In genomic region chr14:100313045-100313400, GRCh38 we compare ENCODE assay signal across 15 cellular contexts. TPM values are rescaled to one million over a fixed set of nuclear protein-coding genes. Genes with fewer than 3 reads are reported as not detected.
"Had no signal": no experiment of that assay in that cellular context is flagged by ENCODE, and none has a peak within 500 bp of the region (broad histone marks: within the 10 kb centered on the region; RNA-seq: fewer than 3 reads in every experiment).

No MANE protein-coding gene starts in this region.

- DNase-seq: activated CD4-positive, alpha-beta T cell treated with anti-CD3 and anti-CD28 coated beads, Interleukin-2, amount 10 ng/mL, durations not matched to agents 24 days and 14 days; activated CD8-positive, alpha-beta memory T cell treated with anti-CD3 and anti-CD28 coated beads for 24 hours; activated naive CD4-positive, alpha-beta T cell treated with Interleukin-2 at 50 U/mL for 16 hours; central memory CD4-positive, alpha-beta T cell; erythroblast; hypothalamus; nephron progenitor cell; posterior cingulate gyrus; stimulated activated naive CD4-positive, alpha-beta T cell; upper lobe of left lung had no signal

- H3K27ac ChIP-seq: upper lobe of left lung had no signal

- H3K9me3 Mint-ChIP-seq: activated CD4-positive, alpha-beta T cell treated with anti-CD3 and anti-CD28 coated beads, Interleukin-2, amount 10 ng/mL, durations not matched to agents 24 days and 14 days; nephron progenitor cell; T-helper 1 cell treated with Interleukin-12 subunit alpha and Interleukin-12 subunit beta and Interleukin-4 antibody, amounts not matched to agents 30 μg/mL and 1 μg/mL, for 36 hours; WTC11 had no signal

- ATAC-seq: right cardiac atrium, WTC11 had no signal

- H3K36me3 ChIP-seq: upper lobe of left lung had no signal

- H3K27ac Mint-ChIP-seq: activated CD4-positive, alpha-beta T cell treated with anti-CD3 and anti-CD28 coated beads, Interleukin-2, amount 10 ng/mL, durations not matched to agents 24 days and 14 days; nephron progenitor cell; T-helper 1 cell treated with Interleukin-12 subunit alpha and Interleukin-12 subunit beta and Interleukin-4 antibody, amounts not matched to agents 30 μg/mL and 1 μg/mL, for 36 hours; WTC11 had no signal

- H3K9me3 ChIP-seq: upper lobe of left lung had no signal

- H3K4me3 ChIP-seq: upper lobe of left lung had no signal

- H3K36me3 Mint-ChIP-seq: WTC11 had no signal

- H3K27me3 ChIP-seq: upper lobe of left lung had no signal

- H3K4me3 Mint-ChIP-seq: activated CD4-positive, alpha-beta T cell treated with anti-CD3 and anti-CD28 coated beads, Interleukin-2, amount 10 ng/mL, durations not matched to agents 24 days and 14 days; nephron progenitor cell; T-helper 1 cell treated with Interleukin-12 subunit alpha and Interleukin-12 subunit beta and Interleukin-4 antibody, amounts not matched to agents 30 μg/mL and 1 μg/mL, for 36 hours; WTC11 had no signal

RNA-seq across cellular contexts. Expression of gene SLC25A47, which starts 10.1 kb away (rescaled TPM):
- total RNA-seq: activated CD4-positive, alpha-beta T cell treated with anti-CD3 and anti-CD28 coated beads, Interleukin-2, amount 10 ng/mL, durations not matched to agents 24 days and 14 days; astrocyte; glomerular endothelial cell; right cardiac atrium; upper lobe of left lung; WTC11 had no signal
